ENCODE assay signal across 1 cellular context in genomic region chr22:21651521-21652009, GRCh38.
TF ChIP-seq lines count a peak whose summit lies in the region.

No MANE protein-coding gene starts in this region.

TF ChIP-seq in endothelial cell of umbilical vein, 7 proteins besides CTCF, POLR2A, EP300 and RAD21:
- no peak for TF ChIP-seq FOS (IDR thresholded peaks at IDR 0.05; ENCODE audit: borderline replicate concordance, insufficient read depth, low read length)
- TF ChIP-seq GATA2 (IDR thresholded peaks at IDR 0.05; ENCODE audit: insufficient read depth, insufficient read length, low read depth, low read length) = no peak
- TF ChIP-seq EZH2 (IDR thresholded peaks at IDR 0.05; ENCODE audit: borderline replicate concordance, low read depth, low read length, severe bottlenecking) = no peak
- no peak for TF ChIP-seq JUN (IDR thresholded peaks at IDR 0.05; ENCODE audit: borderline replicate concordance, insufficient read depth, insufficient read length, low read depth)
- no peak for TF ChIP-seq POLR2AphosphoS5 (IDR thresholded peaks at IDR 0.05; ENCODE audit: insufficient read depth, low read depth, low read length)
